ENCODE assay signal across 24 cellular contexts in the genomic region with DNA sequence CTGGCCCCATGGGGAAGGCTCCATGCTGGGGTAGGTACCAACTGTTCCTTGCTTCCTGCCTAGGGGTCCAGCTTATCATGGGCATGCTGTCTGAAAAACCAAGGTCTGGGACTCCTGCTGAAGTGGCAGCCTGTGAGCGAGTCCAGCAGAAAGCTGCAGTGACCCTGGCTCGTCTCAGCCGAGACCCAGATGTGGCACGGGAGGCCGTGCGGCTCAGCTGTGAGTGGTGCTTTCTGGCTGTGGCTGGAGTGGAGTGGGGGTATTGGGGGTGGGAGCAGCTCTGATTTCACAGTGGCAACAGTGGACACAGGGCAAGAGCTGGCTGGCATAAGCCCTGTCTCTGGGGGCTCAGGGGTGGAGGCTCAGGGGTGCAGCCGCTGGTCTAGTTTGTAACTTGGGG.
"Had no signal": no experiment of that assay in that cellular context is flagged by ENCODE, and none has a peak within 500 bp of the region (broad histone marks: within the 10 kb centered on the region; RNA-seq: fewer than 3 reads in every experiment).

No MANE protein-coding gene starts in this region.

- ATAC-seq: effector memory CD8-positive, alpha-beta T cell; esophagus mucosa; foreskin keratinocyte; gastrocnemius medialis; gastroesophageal sphincter had no signal

- H3K27me3 ChIP-seq: colonic mucosa, esophagus muscularis mucosa, esophagus squamous epithelium, foreskin keratinocyte, gastrocnemius medialis, gastroesophageal sphincter, heart left ventricle had no signal

- DNase-seq: colonic mucosa; cortex of kidney; dermis blood vessel endothelial cell; dorsolateral prefrontal cortex; effector CD4-positive, alpha-beta T cell; effector CD8-positive, alpha-beta T cell; effector memory CD4-positive, alpha-beta T cell; effector memory CD8-positive, alpha-beta T cell; endodermal cell; erythroblast; esophagus squamous epithelium; foreskin fibroblast; foreskin keratinocyte; foreskin melanocyte; gastrocnemius medialis; glutamatergic neuron; head of caudate nucleus; heart left ventricle had no signal

- H3K27ac Mint-ChIP-seq: dendritic cell treated with granulocyte-macrophage colony-stimulating factor and Interleukin-4, amounts not matched to agents 40 ng/mL and 50 ng/mL, for 4 days; effector memory CD8-positive, alpha-beta T cell; endodermal cell had no signal

- H3K9me3 ChIP-seq: colonic mucosa, esophagus muscularis mucosa, esophagus squamous epithelium, gastrocnemius medialis, gastroesophageal sphincter, heart left ventricle had no signal

- H3K4me1 ChIP-seq: colonic mucosa, esophagus muscularis mucosa, esophagus squamous epithelium, foreskin keratinocyte, gastrocnemius medialis, gastroesophageal sphincter, heart left ventricle had no signal

- H3K4me3 Mint-ChIP-seq: dendritic cell treated with granulocyte-macrophage colony-stimulating factor and Interleukin-4, amounts not matched to agents 40 ng/mL and 50 ng/mL, for 4 days; effector memory CD8-positive, alpha-beta T cell; endodermal cell had no signal

- H3K9me3 Mint-ChIP-seq: dendritic cell treated with granulocyte-macrophage colony-stimulating factor and Interleukin-4, amounts not matched to agents 40 ng/mL and 50 ng/mL, for 4 days; endodermal cell had no signal

- H3K36me3 ChIP-seq: colonic mucosa, esophagus muscularis mucosa, esophagus squamous epithelium, gastrocnemius medialis, gastroesophageal sphincter, heart left ventricle had no signal

- H3K27ac ChIP-seq: colonic mucosa, coronary artery, dorsolateral prefrontal cortex, epithelial cell of prostate, esophagus muscularis mucosa, esophagus squamous epithelium, foreskin keratinocyte, gastrocnemius medialis, gastroesophageal sphincter, heart left ventricle had no signal

- H3K4me3 ChIP-seq: colonic mucosa, coronary artery, dorsolateral prefrontal cortex, esophagus muscularis mucosa, esophagus squamous epithelium, gastrocnemius medialis, gastroesophageal sphincter, heart left ventricle had no signal
